16 cellular contexts compared by ENCODE assay signal in genomic region chr11:132981146-132981956, GRCh38.
DNase-seq lines count a peak whose midpoint lies in the region; ATAC-seq, FAIRE-seq and TF ChIP-seq lines count a peak whose summit lies in the region.
"Had no signal": no experiment of that assay in that cellular context is flagged by ENCODE, and none has a peak within 500 bp of the region (broad histone marks: within the 10 kb centered on the region; RNA-seq: fewer than 3 reads in every experiment).

No MANE protein-coding gene starts in this region.

- H3K36me3 Mint-ChIP-seq in type B pancreatic cell = peaks cover 4% of the 10 kb centered on the region
- H3K36me3 Mint-ChIP-seq: CD4-positive, alpha-beta memory T cell had no signal

- H3K9ac ChIP-seq in IMR-90 (ENCODE audit: low read depth, low read length) (no peak overlapping the region), GM12878 (ENCODE audit: control insufficient read depth, insufficient read depth, low read length) (no peak overlapping the region), PC-3 (ENCODE audit: low read length) (no peak overlapping the region)
- H3K9ac ChIP-seq: GM23248 had no signal

- RAD21 ChIA-PET in GM12878 (lab: Charles Lee; ENCODE audit: unreplicated experiment) = interaction anchor here (0.8 kb wide), 1 partner anchor 10 kb away, joined by 3 read pairs; no protein-coding TSS in a partner anchor

- H3K27ac ChIP-seq in IMR-90 (ENCODE audit: insufficient read depth, low read length) (no peak overlapping the region), GM12878 (ENCODE audit: control insufficient read depth, insufficient read depth) (no peak overlapping the region), PC-3 (ENCODE audit: low read length) (no peak overlapping the region)
- H3K27ac ChIP-seq: A549, C4-2B, GM23248 had no signal

- no peak overlapping the region for H2AK5ac ChIP-seq in IMR-90 (ENCODE audit: low read depth, low read length)

- no peak for TF ChIP-seq POLR2A in IMR-90 (IDR thresholded peaks at IDR 0.05; ENCODE audit: low read depth, low read length)
- TF ChIP-seq POLR2A in GM12878 (IDR thresholded peaks at IDR 0.05; ENCODE audit: low read depth, low read length) = no peak

- H3K9me3 ChIP-seq in IMR-90 (ENCODE audit: control insufficient read depth, insufficient read depth, low read length) (no peaks in the 10 kb centered on the region), GM12878 (replicated peaks; ENCODE audit: control insufficient read depth, insufficient read depth, low read length) (no peaks in the 10 kb centered on the region), PC-3 (ENCODE audit: low read length) (peaks cover 24% of the 10 kb centered on the region; the same call in 1 of the 2 replicates)
- H3K9me3 ChIP-seq: A549 had no signal

- H2BK120ac ChIP-seq in IMR-90 (ENCODE audit: low read depth, low read length) = no peak overlapping the region

- no peaks in the 10 kb centered on the region for H3K9me1 ChIP-seq in IMR-90 (ENCODE audit: insufficient read depth, low read length)

- H2BK20ac ChIP-seq in IMR-90 (ENCODE audit: low read depth, low read length) = no peak overlapping the region

- no peak for ATAC-seq in IMR-90 (ENCODE audit: low read depth)
- peak; percentile 52 for ATAC-seq in GM12878
- ATAC-seq in PC-3 = no peak
- ATAC-seq: A549 had no signal

- H3K36me3 ChIP-seq in IMR-90 (ENCODE audit: control insufficient read depth, insufficient read depth, low read length) (no peaks in the 10 kb centered on the region), GM12878 (ENCODE audit: control insufficient read depth in 2 of 2, insufficient read depth in 2 of 2, low read length in 1 of 2) (no peaks in the 10 kb centered on the region), PC-3 (ENCODE audit: low read depth, low read length) (no peaks in the 10 kb centered on the region)
- H3K36me3 ChIP-seq: BE2C had no signal

- no peak overlapping the region for H3K23ac ChIP-seq in IMR-90 (ENCODE audit: low read depth, low read length)

- H3K27me3 Mint-ChIP-seq in type B pancreatic cell = peaks cover 9% of the 10 kb centered on the region

- H3K4me3 ChIP-seq in IMR-90 (ENCODE audit: insufficient read depth, low read depth, low read length) = no peak overlapping the region
- H3K4me3 ChIP-seq in GM12878 = no peak overlapping the region
- no peak overlapping the region for H3K4me3 ChIP-seq in PC-3 (ENCODE audit: low read length)
- H3K4me3 ChIP-seq: A549, GM23248 had no signal

- dilution Hi-C loops in IMR-90 (cut with HindIII; ENCODE audit: low sequenced_read_pairs, unreplicated experiment) = no loop called here

- H3K9me3 Mint-ChIP-seq in type B pancreatic cell = peaks cover 5% of the 10 kb centered on the region
- H3K9me3 Mint-ChIP-seq: H9 had no signal

- BruUV-seq in IMR-90 (replicated peaks; lab: Mats Ljungman, UMichigan) (no TSS peak), GM12878 (replicated peaks; lab: Mats Ljungman, UMichigan) (no TSS peak), PC-3 (replicated peaks; lab: Mats Ljungman, UMichigan) (no TSS peak)

- no peak overlapping the region for H2BK5ac ChIP-seq in IMR-90 (ENCODE audit: low read depth, low read length, poor library complexity, severe bottlenecking)

- POLR2A ChIA-PET in IMR-90 (lab: Charles Lee; ENCODE audit: unreplicated experiment) = interaction anchor here (0.6 kb wide), 1 partner anchor 42 kb away, joined by 3 read pairs; no protein-coding TSS in a partner anchor
- POLR2A ChIA-PET in GM12878 (lab: Charles Lee) = no interaction called here
- POLR2A ChIA-PET in PC-3 (lab: Charles Lee; ENCODE audit: unreplicated experiment) = no interaction called here

- TF ChIP-seq CTCF in IMR-90 (conservative IDR thresholded peaks at IDR 0.05; ENCODE audit: low read depth, low read length) (no peak), GM12878 (IDR thresholded peaks at IDR 0.05 in 2 of 3, conservative IDR thresholded peaks at IDR 0.05 in 1 of 3; ENCODE audit: control insufficient read depth in 2 of 3, extremely low read depth in 1 of 3, insufficient read depth in 1 of 3, low read depth in 3 of 3, low read length in 3 of 3) (no peak), type B pancreatic cell (conservative IDR thresholded peaks at IDR 0.05) (no peak), PC-3 (conservative IDR thresholded peaks at IDR 0.05; ENCODE audit: low read depth, low read length) (no peak)

- H3K27me3 ChIP-seq in IMR-90 (ENCODE audit: control insufficient read depth, insufficient read depth, low read length) (no peaks in the 10 kb centered on the region), GM12878 (replicated peaks in 1 of 2; ENCODE audit: control insufficient read depth in 2 of 2, insufficient read depth in 2 of 2, low read length in 1 of 2) (no peaks in the 10 kb centered on the region; a peak in 1 of 4 replicates), PC-3 (ENCODE audit: low read length) (no peaks in the 10 kb centered on the region)
- H3K27me3 ChIP-seq: BE2C had no signal

- no peak for FAIRE-seq in GM12878 (lab: Jason Lieb, UNC)
- FAIRE-seq: A549, GM12891 had no signal

- DNase-seq in ELF-1 (ENCODE audit: low read depth, low spot score) (peak; percentile 37), IMR-90 (no peak), GM12878 (ENCODE audit: low read depth, low spot score) (no peak), type B pancreatic cell (ENCODE audit: extremely low spot score, unreplicated experiment) (no peak), NCI-H2227 treated with DMSO at 0.1 percent for 48 hours (lab: John Stamatoyannopoulos, UW) (no peak), dermis blood vessel endothelial cell (no peak), PC-3 (no peak)
- DNase-seq: BE2C; CD4-positive, alpha-beta memory T cell; COR-L47; GM23248; H9; KBM-7 had no signal

- H3K9me2 ChIP-seq in PC-3 (replicated peaks; ENCODE audit: low read length) = no peaks in the 10 kb centered on the region

- H3K4me3 Mint-ChIP-seq in type B pancreatic cell = no peak overlapping the region
- H3K4me3 Mint-ChIP-seq: CD4-positive, alpha-beta memory T cell; H9 had no signal

- H3K56ac ChIP-seq in IMR-90 (ENCODE audit: extremely low read depth, insufficient read depth, low read length) = no peak overlapping the region

- no peak overlapping the region for H2AFZ ChIP-seq in IMR-90 (replicated peaks; ENCODE audit: low read length, poor library complexity)
- no peak overlapping the region for H2AFZ ChIP-seq in GM12878 (ENCODE audit: control insufficient read depth, low read depth, low read length)
- no peak overlapping the region for H2AFZ ChIP-seq in PC-3 (ENCODE audit: low read length)
- H2AFZ ChIP-seq: GM23248 had no signal

- no peak overlapping the region for H3K14ac ChIP-seq in IMR-90 (replicated peaks; ENCODE audit: low read depth, low read length)

- no peaks in the 10 kb centered on the region for H3F3A ChIP-seq in PC-3 (ENCODE audit: low read length, unreplicated experiment)

- H4K91ac ChIP-seq in IMR-90 (ENCODE audit: insufficient read depth, low read depth, low read length) = no peak overlapping the region

- H4K20me1 ChIP-seq in IMR-90 (ENCODE audit: insufficient read depth, low read length) (no peaks in the 10 kb centered on the region), GM12878 (ENCODE audit: control insufficient read depth, insufficient read depth) (no peaks in the 10 kb centered on the region), PC-3 (ENCODE audit: low read length) (no peaks in the 10 kb centered on the region)

- H3K4me1 Mint-ChIP-seq in type B pancreatic cell (ENCODE audit: unreplicated experiment) = peaks cover 6% of the 10 kb centered on the region
- H3K4me1 Mint-ChIP-seq: CD4-positive, alpha-beta memory T cell had no signal

- TF ChIP-seq EP300 in GM12878 (IDR thresholded peaks at IDR 0.05; ENCODE audit: borderline replicate concordance in 1 of 2, control insufficient read depth in 1 of 2, low read depth in 2 of 2, low read length in 2 of 2) = no peak

- no peak overlapping the region for H3K18ac ChIP-seq in IMR-90 (ENCODE audit: low read depth, low read length)

- no peak overlapping the region for H2BK15ac ChIP-seq in IMR-90 (ENCODE audit: low read depth, low read length)

- no peak overlapping the region for H4K5ac ChIP-seq in IMR-90 (ENCODE audit: low read depth, low read length)

- intact Hi-C loops in IMR-90 (cut with micrococcal nuclease) (no loop called here), GM12878 (cut with micrococcal nuclease; ENCODE audit: unreplicated experiment) (no loop called here), PC-3 (cut with micrococcal nuclease) (no loop called here)

- H2AK9ac ChIP-seq in IMR-90 (replicated peaks; ENCODE audit: low read depth, low read length, poor library complexity) = no peak overlapping the region

- peak overlapping the region; percentile 86 for H3K27ac Mint-ChIP-seq in type B pancreatic cell
- H3K27ac Mint-ChIP-seq: CD4-positive, alpha-beta memory T cell; H9 had no signal

- no peak overlapping the region for H4K8ac ChIP-seq in IMR-90 (ENCODE audit: low read depth in 2 of 2, low read length in 2 of 2)

- no peak overlapping the region for H3K4me2 ChIP-seq in IMR-90 (ENCODE audit: low read depth, low read length)
- H3K4me2 ChIP-seq in GM12878 (ENCODE audit: control insufficient read depth, insufficient read depth) = no peak overlapping the region
- H3K4me2 ChIP-seq in PC-3 (ENCODE audit: low read length) = no peak overlapping the region
- H3K4me2 ChIP-seq: A549 had no signal

- CTCF ChIA-PET in IMR-90 (lab: Yijun Ruan, JAX) (no interaction called here), GM12878 (lab: Yijun Ruan, JAX) (interaction anchor here (1.6 to 1.8 kb wide), 2 partner anchors 10 to 41 kb away, joined by 10 read pairs; no protein-coding TSS in a partner anchor), PC-3 (lab: Charles Lee) (no interaction called here)

- 22% methylated on average over 1 of the region's 14 CpGs; no CpG with 5 or more reads in 1 of the 2 experiments for WGBS in IMR-90 (ENCODE audit: extremely low coverage in 2 of 2, insufficient read length in 1 of 2), 2 experiments
- 27% methylated on average over 13 of the region's 14 CpGs for WGBS in GM12878 (ENCODE audit: insufficient coverage, insufficient replicate concordance, low lambda C conversion rate, missing lambda C conversion rate)

- SMC1A ChIA-PET in GM12878 (lab: Charles Lee; ENCODE audit: uncharacterized antibody, unreplicated experiment) = interaction anchor here (0.6 to 2.0 kb wide), 5 partner anchors 8 to 95 kb away, joined by 3 to 9 read pairs (median 3); no protein-coding TSS in a partner anchor

- H3K79me1 ChIP-seq in IMR-90 (ENCODE audit: low read depth in 1 of 2, low read length in 2 of 2) = no peaks in the 10 kb centered on the region

- no peaks in the 10 kb centered on the region for H3K4me1 ChIP-seq in IMR-90 (ENCODE audit: control insufficient read depth, insufficient read depth, low read length)
- no peaks in the 10 kb centered on the region for H3K4me1 ChIP-seq in GM12878 (ENCODE audit: control insufficient read depth, insufficient read depth, low read length)
- no peaks in the 10 kb centered on the region for H3K4me1 ChIP-seq in PC-3 (ENCODE audit: insufficient read depth, low read length)
- H3K4me1 ChIP-seq: A549, BE2C had no signal

- H3K4ac ChIP-seq in IMR-90 (ENCODE audit: low read depth, low read length) = no peak overlapping the region

- TF ChIP-seq RAD21 in IMR-90 (IDR thresholded peaks at IDR 0.05; ENCODE audit: low read length) = no peak
- no peak for TF ChIP-seq RAD21 in GM12878 (IDR thresholded peaks at IDR 0.05; ENCODE audit: insufficient read depth, low read depth, low read length)

- in situ Hi-C loops in IMR-90 (cut with MboI; ENCODE audit: low sequenced_read_pairs) (no loop called here), GM12878 (cut with MboI) (no loop called here)

- H3K79me2 ChIP-seq in GM12878 (ENCODE audit: control insufficient read depth, insufficient read depth, low read length) = no peaks in the 10 kb centered on the region
- no peaks in the 10 kb centered on the region for H3K79me2 ChIP-seq in PC-3 (ENCODE audit: low read length)
